Comparison of ENCODE assay signal across 27 cellular contexts in genomic region chr16:85333337-85333736, GRCh38.
A peak's percentile ranks its signal among the peaks of the same experiment; 100 is the strongest.
DNase-seq lines count a peak whose midpoint lies in the region; ATAC-seq, FAIRE-seq and TF ChIP-seq lines count a peak whose summit lies in the region.
"Had no signal": no experiment of that assay in that cellular context is flagged by ENCODE, and none has a peak within 500 bp of the region (broad histone marks: within the 10 kb centered on the region; RNA-seq: fewer than 3 reads in every experiment).

No MANE protein-coding gene starts in this region.

- H3K56ac ChIP-seq in mesendoderm (ENCODE audit: low read length) = no peak overlapping the region

- no peak overlapping the region for H2AK5ac ChIP-seq in mesenchymal stem cell (ENCODE audit: low read length, severe bottlenecking)
- no peak overlapping the region for H2AK5ac ChIP-seq in mesendoderm (ENCODE audit: low read length)

- H4K20me1 ChIP-seq in K562 (replicated peaks; ENCODE audit: control insufficient read depth, insufficient read depth, low read length) = no peaks in the 10 kb centered on the region
- H4K20me1 ChIP-seq in osteoblast (ENCODE audit: insufficient read depth, low read length) = peaks cover 35% of the 10 kb centered on the region
- H4K20me1 ChIP-seq in GM23248 (ENCODE audit: insufficient read depth) = no peaks in the 10 kb centered on the region; the same call in 1 of the 2 replicates
- H4K20me1 ChIP-seq: BLaER1 had no signal

- no peak for FAIRE-seq in K562 (lab: Jason Lieb, UNC)
- FAIRE-seq: A204.1, GM12878, GM12892, GM18507 had no signal

- no peak overlapping the region for H3K14ac ChIP-seq in mesenchymal stem cell (ENCODE audit: low read length in 2 of 2)

- H3K79me1 ChIP-seq in mesenchymal stem cell (replicated peaks; ENCODE audit: low read length, poor library complexity, severe bottlenecking) (peaks cover 16% of the 10 kb centered on the region), mesendoderm (ENCODE audit: low read length) (no peaks in the 10 kb centered on the region)

- no peaks in the 10 kb centered on the region for H3F3A ChIP-seq in GM23248 (ENCODE audit: insufficient read depth)

- DNase-seq in Panc1 (ENCODE audit: low read depth, low spot score) (no peak), K562 (ENCODE audit: extremely low read depth in 1 of 4, low spot score in 3 of 4) (no peak), mesenchymal stem cell (no peak), osteoblast (ENCODE audit: insufficient read length, low spot score, missing footprints) (peak; percentile 75), mesendoderm (no peak), dermis blood vessel endothelial cell (no peak), GM23248 (no peak)
- DNase-seq: 8988T; ACHN; BE2C; C1 segment of cervical spinal cord; CD4-positive, CD25-positive, alpha-beta regulatory T cell; CD8-positive, alpha-beta memory T cell; COR-L47; DMS 273 treated with DMSO at 0.1 percent for 48 hours; DMS153; DMS53; DMS79; DND-41; EL; GDM1 had no signal

- H3K36me3 ChIP-seq in Panc1 (ENCODE audit: control insufficient read depth, insufficient read depth, low read length) (no peaks in the 10 kb centered on the region), K562 (ENCODE audit: control insufficient read depth, insufficient read depth, low read length) (no peaks in the 10 kb centered on the region; the same call in 2 of the 3 replicates), mesenchymal stem cell (ENCODE audit: control insufficient read depth in 1 of 2, insufficient read depth in 2 of 2, low read depth in 1 of 2, low read length in 2 of 2) (peaks cover 0 to 8% of the 10 kb centered on the region in 2 experiments), osteoblast (ENCODE audit: insufficient read depth, low read length) (no peaks in the 10 kb centered on the region), mesendoderm (ENCODE audit: control insufficient read depth, insufficient read depth, low read length) (no peaks in the 10 kb centered on the region), GM23248 (ENCODE audit: low read depth) (no peaks in the 10 kb centered on the region)
- H3K36me3 ChIP-seq: BE2C, BLaER1 had no signal

- no peak for TF ChIP-seq CTCF in Panc1 (IDR thresholded peaks at IDR 0.05)
- no peak for TF ChIP-seq CTCF in K562 (IDR thresholded peaks at IDR 0.05 in 2 of 3, conservative IDR thresholded peaks at IDR 0.05 in 1 of 3; ENCODE audit: insufficient read depth in 2 of 3, low read depth in 1 of 3, low read length in 3 of 3)
- TF ChIP-seq CTCF in osteoblast (IDR thresholded peaks at IDR 0.05; ENCODE audit: extremely low read depth, low read depth, low read length) = no peak

- BruUV-seq in Panc1 (replicated peaks; lab: Mats Ljungman, UMichigan) = no TSS peak
- BruUV-seq in K562 (replicated peaks; lab: Mats Ljungman, UMichigan) = no TSS peak

- POLR2A ChIA-PET in Panc1 (lab: Charles Lee) = no interaction called here
- POLR2A ChIA-PET in K562 (lab: Yijun Ruan, JAX) = interaction anchor here (0.6 to 0.9 kb wide), 4 partner anchors 10 to 202 kb away, joined by 3 to 5 read pairs (median 3); no protein-coding TSS in a partner anchor

- peak overlapping the region in 1 of 2 experiments; percentile 97 for H3K4ac ChIP-seq in mesenchymal stem cell (ENCODE audit: low read depth in 1 of 2, low read length in 2 of 2)
- no peak overlapping the region for H3K4ac ChIP-seq in mesendoderm (ENCODE audit: low read depth, low read length)

- ATAC-seq in Panc1 (no peak), K562 (no peak), GM21717 (IDR thresholded peaks at IDR 0.05; ENCODE audit: unreplicated experiment) (no peak)
- ATAC-seq: GM12878 had no signal

- CTCF ChIA-PET in Panc1 (lab: Charles Lee) = no interaction called here
- CTCF ChIA-PET in K562 (lab: Yijun Ruan, JAX; ENCODE audit: low intra/inter-chr PET ratio) = no interaction called here

- H3K9me1 ChIP-seq in K562 (ENCODE audit: control insufficient read depth, insufficient read depth, low read length) = no peaks in the 10 kb centered on the region

- TF ChIP-seq EP300 in K562 (IDR thresholded peaks at IDR 0.05; ENCODE audit: low read length) = no peak

- H2BK15ac ChIP-seq in mesenchymal stem cell (ENCODE audit: low read depth, poor library complexity, severe bottlenecking) (peak overlapping the region; percentile 82), mesendoderm (replicated peaks; ENCODE audit: low read depth) (no peak overlapping the region)

- H3K9ac ChIP-seq in K562 (ENCODE audit: insufficient read depth in 1 of 2, low read depth in 2 of 2, low read length in 2 of 2) = peak overlapping the region in 1 of 2 experiments; percentile 85; a peak in 1 of 4 replicates
- H3K9ac ChIP-seq in mesenchymal stem cell (ENCODE audit: low read length) = no peak overlapping the region
- no peak overlapping the region for H3K9ac ChIP-seq in mesendoderm (ENCODE audit: low read length)
- H3K9ac ChIP-seq in GM23248 = no peak overlapping the region
- H3K9ac ChIP-seq: BLaER1 had no signal

- no peak for TF ChIP-seq POLR2A in K562 (conservative IDR thresholded peaks at IDR 0.05)

- H4K91ac ChIP-seq in mesenchymal stem cell (ENCODE audit: low read length) = peak overlapping the region; percentile 97

- H4K8ac ChIP-seq in mesenchymal stem cell (ENCODE audit: low read length) = peak overlapping the region; percentile 76
- H4K8ac ChIP-seq in mesendoderm (ENCODE audit: low read depth, low read length) = no peak overlapping the region

- H2BK12ac ChIP-seq in mesenchymal stem cell (ENCODE audit: low read length in 2 of 2) = peak overlapping the region; percentile 35 to 86

- no peak overlapping the region for H3K4me3 ChIP-seq in Panc1 (ENCODE audit: low read depth in 2 of 2, low read length in 2 of 2)
- no peak overlapping the region for H3K4me3 ChIP-seq in K562
- no peak overlapping the region for H3K4me3 ChIP-seq in mesenchymal stem cell (ENCODE audit: insufficient read depth in 1 of 2, low read depth in 1 of 2, low read length in 2 of 2)
- no peak overlapping the region for H3K4me3 ChIP-seq in osteoblast (ENCODE audit: insufficient read depth, low read length)
- H3K4me3 ChIP-seq in mesendoderm (ENCODE audit: low read length) = no peak overlapping the region
- no peak overlapping the region for H3K4me3 ChIP-seq in GM23248
- H3K4me3 ChIP-seq: BLaER1, GM12878 had no signal

- no peaks in the 10 kb centered on the region for H3K9me2 ChIP-seq in GM23248 (ENCODE audit: insufficient read depth)

- H3K27me3 ChIP-seq in Panc1 (ENCODE audit: control insufficient read depth, insufficient read depth, low read length) (no peaks in the 10 kb centered on the region), K562 (ENCODE audit: control insufficient read depth in 2 of 2, insufficient read depth in 2 of 2, low read length in 2 of 2) (no peaks in the 10 kb centered on the region), mesenchymal stem cell (ENCODE audit: control insufficient read depth in 1 of 2, insufficient read depth in 1 of 2, low read length in 2 of 2) (no peaks in the 10 kb centered on the region), osteoblast (ENCODE audit: insufficient read depth, low read length) (no peaks in the 10 kb centered on the region), mesendoderm (ENCODE audit: insufficient read depth, low read length, poor library complexity) (no peaks in the 10 kb centered on the region), GM23248 (replicated peaks; ENCODE audit: insufficient read depth) (no peaks in the 10 kb centered on the region)
- H3K27me3 ChIP-seq: BE2C, BLaER1 had no signal

- H3K23ac ChIP-seq in mesenchymal stem cell (ENCODE audit: low read length in 2 of 2) (no peak overlapping the region), mesendoderm (ENCODE audit: low read length) (no peak overlapping the region)

- peak overlapping the region; percentile 11 to 52 for H3K18ac ChIP-seq in mesenchymal stem cell (ENCODE audit: low read depth in 1 of 2, low read length in 2 of 2)
- no peak overlapping the region for H3K18ac ChIP-seq in mesendoderm (ENCODE audit: low read length)

- intact Hi-C loops in Panc1 (cut with micrococcal nuclease; ENCODE audit: unreplicated experiment) = no loop called here
- intact Hi-C loops in K562 (cut with micrococcal nuclease) = loop anchor here (10.0 kb wide), 1 partner anchor 231 kb away; no protein-coding TSS in a partner anchor

- H2BK5ac ChIP-seq in mesenchymal stem cell (ENCODE audit: low read depth, low read length, poor library complexity, severe bottlenecking) (no peak overlapping the region), mesendoderm (ENCODE audit: low read length) (no peak overlapping the region)

- H2AFZ ChIP-seq in K562 (ENCODE audit: low read depth, low read length) = no peak overlapping the region
- no peak overlapping the region for H2AFZ ChIP-seq in mesenchymal stem cell (ENCODE audit: low read depth, low read length)
- H2AFZ ChIP-seq in osteoblast (ENCODE audit: low read length) = no peak overlapping the region
- H2AFZ ChIP-seq in GM23248 = no peak overlapping the region

- no peak overlapping the region for H4K5ac ChIP-seq in mesendoderm (ENCODE audit: low read length)

- H3K4me2 ChIP-seq in K562 (ENCODE audit: insufficient read depth, low read length) (no peak overlapping the region), mesenchymal stem cell (ENCODE audit: low read length, poor library complexity, severe bottlenecking) (no peak overlapping the region), osteoblast (ENCODE audit: insufficient read depth, low read length) (no peak overlapping the region), mesendoderm (ENCODE audit: low read length) (no peak overlapping the region), GM23248 (ENCODE audit: unreplicated experiment) (no peak overlapping the region)

- H3K27ac ChIP-seq in Panc1 (ENCODE audit: low read length) (peak overlapping the region; percentile 56), K562 (ENCODE audit: extremely low read depth, low read depth, low read length) (no peak overlapping the region), mesenchymal stem cell (ENCODE audit: low read length, poor library complexity, severe bottlenecking) (no peak overlapping the region), osteoblast (ENCODE audit: low read depth, low read length) (no peak overlapping the region), mesendoderm (ENCODE audit: low read depth, low read length) (no peak overlapping the region), GM23248 (no peak overlapping the region)

- H3K79me2 ChIP-seq in K562 (ENCODE audit: control insufficient read depth, insufficient read depth, low read length) (peaks cover 14% of the 10 kb centered on the region; the same call in 2 of the 3 replicates), osteoblast (ENCODE audit: insufficient read depth, low read length) (no peaks in the 10 kb centered on the region), mesendoderm (ENCODE audit: control insufficient read depth, insufficient read depth, low read length) (no peaks in the 10 kb centered on the region), GM23248 (ENCODE audit: insufficient read depth) (peaks cover 42% of the 10 kb centered on the region)

- in situ Hi-C loops in Panc1 (cut with HindIII; ENCODE audit: low pct_unique_long_range_greater_than_20kb, low sequenced_read_pairs) (no loop called here), K562 (cut with MboI) (no loop called here), GM23248 (cut with MboI) (no loop called here)

- peaks cover 41% of the 10 kb centered on the region for H3K4me1 ChIP-seq in Panc1 (ENCODE audit: control insufficient read depth, insufficient read depth, low read length)
- H3K4me1 ChIP-seq in K562 (replicated peaks in 1 of 2; ENCODE audit: control insufficient read depth in 2 of 2, insufficient read depth in 2 of 2, low read length in 2 of 2) = peaks cover 56 to 86% of the 10 kb centered on the region in 2 experiments
- peaks cover 58% of the 10 kb centered on the region for H3K4me1 ChIP-seq in mesenchymal stem cell (ENCODE audit: control insufficient read depth, insufficient read depth, low read depth, low read length)
- H3K4me1 ChIP-seq in osteoblast (ENCODE audit: insufficient read depth, low read length) = peaks cover 17% of the 10 kb centered on the region
- H3K4me1 ChIP-seq in mesendoderm (ENCODE audit: control insufficient read depth, low read depth, low read length) = peaks cover 18% of the 10 kb centered on the region
- H3K4me1 ChIP-seq in GM23248 (ENCODE audit: insufficient read depth) = peaks cover 6% of the 10 kb centered on the region; the same call in 1 of the 2 replicates

- H3K9me3 ChIP-seq in Panc1 (ENCODE audit: control insufficient read depth, insufficient read depth, low read depth, low read length) (no peaks in the 10 kb centered on the region), K562 (replicated peaks; ENCODE audit: control insufficient read depth, insufficient read depth, low read depth, low read length) (no peaks in the 10 kb centered on the region), mesenchymal stem cell (ENCODE audit: control insufficient read depth, low read length) (no peaks in the 10 kb centered on the region), osteoblast (ENCODE audit: low read depth, low read length) (no peaks in the 10 kb centered on the region), GM23248 (ENCODE audit: low read depth) (no peaks in the 10 kb centered on the region)
- H3K9me3 ChIP-seq: BE2C, BLaER1 had no signal

- WGBS in K562 (ENCODE audit: insufficient coverage, low coverage, missing lambda C conversion rate) = 92% methylated on average over 7 of the region's 9 CpGs
- WGBS in mesenchymal stem cell = 93% methylated on average over 9 of the region's 9 CpGs
- no CpG with 5 or more reads among the region's 9 CpGs for WGBS in mesendoderm (ENCODE audit: extremely low coverage, insufficient coverage, low lambda C conversion rate)
- WGBS in GM23248 (ENCODE audit: low coverage in 1 of 2, low lambda C conversion rate in 2 of 2, missing lambda C conversion rate in 2 of 2), 2 experiments = 98 to 100% methylated on average over 8 to 9 of the region's 9 CpGs

- no peak for TF ChIP-seq RAD21 in K562 (CRISPR knock-in tag; conservative IDR thresholded peaks at IDR 0.05 in 1 of 2, IDR thresholded peaks at IDR 0.05 in 1 of 2)

- H2BK120ac ChIP-seq in mesenchymal stem cell (ENCODE audit: low read depth, low read length) (peak overlapping the region; percentile 35), mesendoderm (ENCODE audit: low read depth, low read length) (no peak overlapping the region)
